Comparison of ENCODE assay signal across 10 cellular contexts in the genomic region with DNA sequence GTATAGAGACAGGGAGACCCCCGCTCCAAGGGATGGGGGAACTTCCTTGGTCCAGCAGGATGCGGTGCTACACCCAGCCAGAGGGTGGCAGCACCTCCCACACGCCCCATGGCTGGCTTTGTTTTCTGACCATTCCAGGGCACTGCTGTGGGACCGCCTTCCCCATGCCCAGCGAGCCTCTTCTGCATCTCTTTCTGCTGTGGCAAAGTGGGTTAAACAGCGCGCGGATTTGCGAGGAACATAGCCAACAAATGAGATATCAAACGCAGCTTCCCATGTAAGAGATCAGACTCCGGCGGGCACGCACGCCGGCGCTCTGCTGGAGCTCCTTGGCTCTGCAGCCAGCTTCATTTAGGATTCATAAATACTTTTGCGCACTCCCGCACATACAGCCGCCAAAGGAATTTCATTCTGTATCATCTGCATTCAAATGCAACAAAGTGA.
A peak's percentile ranks its signal among the peaks of the same experiment; 100 is the strongest.
DNase-seq lines count a peak whose midpoint lies in the region; ATAC-seq and TF ChIP-seq lines count a peak whose summit lies in the region.
"Had no signal": no experiment of that assay in that cellular context is flagged by ENCODE, and none has a peak within 500 bp of the region (broad histone marks: within the 10 kb centered on the region; RNA-seq: fewer than 3 reads in every experiment).

No MANE protein-coding gene starts in this region.

- CTCF ChIA-PET in MCF 10A (lab: Yijun Ruan, JAX), result interaction anchor here (0.6 to 0.7 kb wide), 2 partner anchors 92 to 674 kb away, joined by 3 to 4 read pairs; no protein-coding TSS in a partner anchor

- intact Hi-C loops in MCF 10A (cut with micrococcal nuclease), result no loop called here

- no peak overlapping the region for H3K4me3 Mint-ChIP-seq in MCF 10A (ENCODE audit: unreplicated experiment)
- H3K4me3 Mint-ChIP-seq: central memory CD8-positive, alpha-beta T cell had no signal

- H3K27ac Mint-ChIP-seq in MCF 10A (ENCODE audit: low read depth, unreplicated experiment), result no peak overlapping the region

- in situ Hi-C loops in T47D (cut with HindIII; ENCODE audit: low pct_unique_long_range_greater_than_20kb, low sequenced_read_pairs), result no loop called here
- in situ Hi-C loops in SK-MEL-5 (cut with HindIII; ENCODE audit: low pct_unique_long_range_greater_than_20kb, low sequenced_read_pairs), result no loop called here

- no peaks in the 10 kb centered on the region for H3K4me1 Mint-ChIP-seq in MCF 10A (ENCODE audit: insufficient read depth, unreplicated experiment)
- H3K4me1 Mint-ChIP-seq: central memory CD8-positive, alpha-beta T cell had no signal

- peaks cover 46% of the 10 kb centered on the region for H3K9me3 Mint-ChIP-seq in MCF 10A (ENCODE audit: unreplicated experiment)
- H3K9me3 Mint-ChIP-seq: central memory CD8-positive, alpha-beta T cell had no signal

- no peak for TF ChIP-seq CTCF in MCF 10A (IDR thresholded peaks at IDR 0.05; ENCODE audit: unreplicated experiment)

- DNase-seq in T47D (ENCODE audit: low read depth in 1 of 2, low spot score in 1 of 2) (peak; percentile 39 to 47), MCF 10A (ENCODE audit: unreplicated experiment) (no peak), SK-MEL-5 (ENCODE audit: low read depth, low spot score) (peak; percentile 52), iPS DF 4.7 (ENCODE audit: extremely low read depth, low spot score) (peak; percentile 33), GM03348 (ENCODE audit: low spot score) (no peak)
- DNase-seq: NCI-H524 treated with DMSO at 0.1 percent for 48 hours had no signal

- BruUV-seq in MCF 10A (replicated peaks; lab: Mats Ljungman, UMichigan), result no TSS peak

- H3K27me3 Mint-ChIP-seq in MCF 10A (ENCODE audit: insufficient read depth, unreplicated experiment), result no peaks in the 10 kb centered on the region

- H3K36me3 Mint-ChIP-seq in MCF 10A (ENCODE audit: insufficient read depth, unreplicated experiment), result no peaks in the 10 kb centered on the region

- no peak for ATAC-seq in GM21447 (IDR thresholded peaks at IDR 0.05; ENCODE audit: unreplicated experiment)
- no peak for ATAC-seq in HG03457 (IDR thresholded peaks at IDR 0.05; ENCODE audit: unreplicated experiment)
- no peak for ATAC-seq in GM18520 (IDR thresholded peaks at IDR 0.05; ENCODE audit: unreplicated experiment)

- POLR2A ChIA-PET in MCF 10A (lab: Yijun Ruan, JAX), result no interaction called here

Comparison
In these comparisons a context has a peak if more than half of its experiments do, and no peak if none do; other contexts are left out.
1. DNase-seq: peak in T47D (2 of 2), SK-MEL-5 (single experiment) and iPS DF 4.7 (single experiment); none in MCF 10A (single experiment) and GM03348 (single experiment).